Comparison of ENCODE assay signal across 17 cellular contexts in the genomic region with DNA sequence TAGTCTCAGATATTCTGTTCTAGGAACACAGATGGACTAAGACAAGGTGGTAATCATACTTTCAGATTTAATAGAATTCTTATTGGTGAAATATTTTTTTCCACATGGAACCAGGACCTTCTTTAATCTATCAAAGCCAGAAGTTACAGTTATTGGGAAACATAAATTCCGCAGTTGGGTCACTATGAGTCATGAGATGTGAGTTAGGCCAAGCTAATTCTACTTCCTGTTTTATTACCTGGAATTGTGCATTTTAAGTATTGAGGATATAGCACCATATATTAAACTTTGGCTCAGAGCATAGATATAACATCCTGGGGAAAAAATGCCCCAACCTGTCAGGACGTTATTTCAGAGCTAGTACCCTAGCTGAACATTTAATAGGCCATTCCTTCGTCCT.
DNase-seq lines count a peak whose midpoint lies in the region; TF ChIP-seq lines count a peak whose summit lies in the region.
"Had no signal": no experiment of that assay in that cellular context is flagged by ENCODE, and none has a peak within 500 bp of the region (broad histone marks: within the 10 kb centered on the region; RNA-seq: fewer than 3 reads in every experiment).

No MANE protein-coding gene starts in this region.

- no peaks in the 10 kb centered on the region for H3K27me3 ChIP-seq in mammary epithelial cell (ENCODE audit: insufficient read depth, low read length)
- H3K27me3 ChIP-seq: vagina had no signal

- no TSS peak for BruUV-seq in mammary epithelial cell (replicated peaks; lab: Mats Ljungman, UMichigan)

- H3K9me3 ChIP-seq in mammary epithelial cell (replicated peaks; ENCODE audit: insufficient read depth, low read length) = no peaks in the 10 kb centered on the region
- H3K9me3 ChIP-seq: vagina had no signal

- no peaks in the 10 kb centered on the region for H4K20me1 ChIP-seq in mammary epithelial cell (ENCODE audit: insufficient read depth, low read length)

- TF ChIP-seq CTCF in NB4 (IDR thresholded peaks at IDR 0.05; ENCODE audit: low read depth, low read length) (no peak), mammary epithelial cell (conservative IDR thresholded peaks at IDR 0.05 in 1 of 2, IDR thresholded peaks at IDR 0.05 in 1 of 2; ENCODE audit: extremely low read depth in 1 of 2, insufficient read depth in 1 of 2, low read depth in 1 of 2, low read length in 2 of 2) (no peak)

- intact Hi-C loops in mammary epithelial cell (cut with micrococcal nuclease) = no loop called here

- H3K4me2 ChIP-seq in mammary epithelial cell (ENCODE audit: insufficient read depth, low read depth, low read length) = peak overlapping the region; percentile 37

- 50% methylated on average over 3 of the region's 3 CpGs for WGBS in mammary epithelial cell (ENCODE audit: low coverage, missing lambda C conversion rate)

- TF ChIP-seq POLR2A in NB4 (IDR thresholded peaks at IDR 0.05; ENCODE audit: extremely low read depth, insufficient read length) = no peak

- H3K9ac ChIP-seq in mammary epithelial cell (ENCODE audit: insufficient read depth, low read length) = no peak overlapping the region

- no peaks in the 10 kb centered on the region for H3K79me2 ChIP-seq in mammary epithelial cell (ENCODE audit: insufficient read depth, low read length)

- in situ Hi-C loops in mammary epithelial cell (cut with MboI; ENCODE audit: low sequenced_read_pairs in 2 of 2) = loop anchor here in 1 of 2 donors (25.0 kb wide), 1 partner anchor 220 kb away; a partner anchor contains a TSS
- in situ Hi-C loops in ACHN (cut with HindIII; ENCODE audit: low pct_ligation_motif_present, low pct_unique_long_range_greater_than_20kb, low sequenced_read_pairs) = no loop called here

- dilution Hi-C loops in mammary epithelial cell (cut with HindIII; ENCODE audit: low sequenced_read_pairs) = no loop called here

- H2AFZ ChIP-seq in mammary epithelial cell (ENCODE audit: low read depth, low read length) = peak overlapping the region; percentile 67

- H3K27ac ChIP-seq in mammary epithelial cell (ENCODE audit: insufficient read depth, low read depth, low read length) = peak overlapping the region; percentile 56
- H3K27ac ChIP-seq: vagina had no signal

- H3K36me3 ChIP-seq in mammary epithelial cell (ENCODE audit: insufficient read depth, low read length) = no peaks in the 10 kb centered on the region
- H3K36me3 ChIP-seq: vagina had no signal

- CTCF ChIA-PET in mammary epithelial cell (lab: Charles Lee; ENCODE audit: low non-redundant PET) = no interaction called here

- no peak overlapping the region for H3K4me3 ChIP-seq in NB4 (ENCODE audit: low read depth, low read length)
- H3K4me3 ChIP-seq in mammary epithelial cell (replicated peaks in 1 of 3; ENCODE audit: insufficient read depth in 1 of 3, low read depth in 2 of 3, low read length in 3 of 3) = no peak overlapping the region
- H3K4me3 ChIP-seq: vagina had no signal

- H3K4me1 ChIP-seq in mammary epithelial cell (ENCODE audit: insufficient read depth, low read length) = peaks cover 8% of the 10 kb centered on the region
- H3K4me1 ChIP-seq: vagina had no signal

- DNase-seq in EL (peak; percentile 53), NB4 (ENCODE audit: low read depth) (peak; percentile 47), mammary epithelial cell (peak; percentile 72), iris pigment epithelial cell (ENCODE audit: low read depth) (peak; percentile 73), NCI-H2227 treated with DMSO at 0.1 percent for 48 hours (lab: John Stamatoyannopoulos, UW) (no peak), ACHN (no peak), NCI-H748 (lab: John Stamatoyannopoulos, UW; ENCODE audit: unreplicated experiment) (no peak)
- no peak for DNase-seq in stimulated activated CD4-positive, alpha-beta T cell treated with anti-CD3 and anti-CD28 coated beads, Interleukin-2, amount 100 ng/mL, for 48 hours
- DNase-seq: activated CD4-positive, CD25-positive, alpha-beta regulatory T cell treated with anti-CD3 and anti-CD28 coated beads, Interleukin-2, amount 50 U/mL, for 72 hours; activated CD8-positive, alpha-beta memory T cell treated with anti-CD3 and anti-CD28 coated beads, Interleukin-2, amount 10 ng/mL, durations not matched to agents 7 days and 5 days; activated gamma-delta T cell; aorta; DMS 273 treated with DMSO at 0.1 percent for 48 hours; foreskin melanocyte; NCI-H526; stimulated activated CD4-positive, alpha-beta T cell treated with anti-CD3 and anti-CD28 coated beads, Interleukin-12 subunit alpha, Interleukin-12 subunit beta, amount 100 ng/mL, for 4 hours had no signal

Comparison
In these comparisons a context has a peak if more than half of its experiments do, and no peak if none do; other contexts are left out.
1. DNase-seq: peak in EL (single experiment), NB4 (single experiment), mammary epithelial cell (single experiment) and iris pigment epithelial cell (single experiment); none in NCI-H2227 treated with DMSO at 0.1 percent for 48 hours (single experiment), ACHN (single experiment), stimulated activated CD4-positive, alpha-beta T cell treated with anti-CD3 and anti-CD28 coated beads, Interleukin-2, amount 100 ng/mL, for 48 hours (0 of 2) and NCI-H748 (single experiment).